17 cellular contexts compared by ENCODE assay signal in the genomic region with DNA sequence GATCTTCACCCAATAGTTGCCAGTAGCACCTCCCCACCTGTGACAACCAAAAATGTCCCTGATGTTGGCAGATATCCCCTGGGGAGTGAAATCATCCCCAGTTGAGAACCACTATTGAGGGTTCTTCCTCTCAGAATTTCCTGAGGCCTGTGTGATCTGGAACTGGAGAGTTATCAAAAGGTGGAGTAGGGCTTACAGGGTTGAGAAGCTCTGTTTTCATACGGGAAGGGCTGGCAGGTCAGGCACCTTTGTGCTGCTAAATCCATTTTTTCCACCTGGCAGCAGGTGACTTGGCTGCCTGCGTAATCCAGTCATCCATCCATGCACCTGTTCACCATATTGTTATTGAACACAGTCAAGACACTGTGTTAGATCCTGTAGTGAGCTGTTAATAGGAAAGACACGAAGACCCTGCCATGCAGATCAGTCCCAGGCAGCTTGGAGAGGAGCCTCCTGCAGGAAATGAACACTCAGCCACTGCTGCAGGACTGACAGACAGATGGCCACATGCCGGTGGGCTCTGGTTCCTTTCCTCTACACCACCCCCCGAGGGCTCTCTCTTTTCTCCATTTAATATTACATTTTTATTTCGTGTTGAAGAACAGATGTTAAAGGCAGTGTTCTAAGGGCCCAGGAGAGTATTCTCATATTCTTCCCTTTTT. TPM values are rescaled to one million over a fixed set of nuclear protein-coding genes. Genes with fewer than 3 reads are reported as not detected.
DNase-seq lines count a peak whose midpoint lies in the region; ATAC-seq and TF ChIP-seq lines count a peak whose summit lies in the region.
"Had no signal": no experiment of that assay in that cellular context is flagged by ENCODE, and none has a peak within 500 bp of the region (broad histone marks: within the 10 kb centered on the region; RNA-seq: fewer than 3 reads in every experiment).

No MANE protein-coding gene starts in this region.

- H3K4me3 ChIP-seq in lower lobe of right lung: no peak overlapping the region
- H3K4me3 ChIP-seq in upper lobe of right lung: no peak overlapping the region

- TF ChIP-seq CTCF in natural killer cell (IDR thresholded peaks at IDR 0.05): no peak
- no peak for TF ChIP-seq CTCF in activated B cell treated with CpG ODN at 0.5 μM for 24 hours (IDR thresholded peaks at IDR 0.05)
- TF ChIP-seq CTCF in lower lobe of right lung (IDR thresholded peaks at IDR 0.05): no peak
- TF ChIP-seq CTCF in upper lobe of right lung (IDR thresholded peaks at IDR 0.05): no peak

- peak; percentile 49 for DNase-seq in natural killer cell treated with Interleukin-12 subunit alpha and Interleukin-12 subunit beta and Interleukin-15 and Interleukin-18, amount 100 ng/mL, for 72 hours (ENCODE audit: low spot score)
- DNase-seq in natural killer cell: no peak
- no peak for DNase-seq in activated B cell treated with CpG ODN at 0.5 μM for 24 hours
- DNase-seq in lower lobe of right lung: no peak
- no peak for DNase-seq in upper lobe of right lung
- no peak for DNase-seq in G401 (ENCODE audit: low spot score)
- no peak for DNase-seq in Ammon's horn (ENCODE audit: low spot score)
- no peak for DNase-seq in central memory CD4-positive, alpha-beta T cell
- DNase-seq: activated CD4-positive, alpha-beta T cell treated with anti-CD3 and anti-CD28 coated beads for 4 hours; activated T-cell treated with anti-CD3 and anti-CD28 coated beads, Interleukin-2, amount 50 U/mL, for 4 hours; foreskin melanocyte; KG1; NCI-H1417 treated with DMSO at 0.1 percent for 48 hours; SIG-M5; stimulated activated CD4-positive, alpha-beta T cell treated with anti-CD3 and anti-CD28 coated beads, Interleukin-4, amount 100 ng/mL, for 4 hours had no signal

- H3K36me3 ChIP-seq in lower lobe of right lung: no peaks in the 10 kb centered on the region
- H3K36me3 ChIP-seq in upper lobe of right lung: no peaks in the 10 kb centered on the region

- no peak for ATAC-seq in natural killer cell treated with Interleukin-12 subunit alpha and Interleukin-12 subunit beta and Interleukin-15 and Interleukin-18, amount 100 ng/mL, for 72 hours
- ATAC-seq in natural killer cell (no peak), activated B cell treated with CpG ODN at 0.5 μM for 24 hours (ENCODE audit: low read depth) (peak; percentile 6), lower lobe of right lung (no peak), upper lobe of right lung (no peak)
- ATAC-seq: activated T-cell treated with anti-CD3 and anti-CD28 coated beads, Interleukin-2, amount 50 U/mL, for 4 hours had no signal

- peaks cover 30 to 36% of the 10 kb centered on the region in 2 donors for H3K4me1 Mint-ChIP-seq in natural killer cell treated with Interleukin-12 subunit alpha and Interleukin-12 subunit beta and Interleukin-15 and Interleukin-18, amount 100 ng/mL, for 72 hours (ENCODE audit: low read depth in 2 of 2)
- H3K4me1 Mint-ChIP-seq in natural killer cell: peaks cover 48 to 49% of the 10 kb centered on the region in 2 donors
- H3K4me1 Mint-ChIP-seq in activated B cell treated with CpG ODN at 0.5 μM for 24 hours: peaks cover 13% of the 10 kb centered on the region

- H3K4me1 ChIP-seq in lower lobe of right lung (peaks cover 60% of the 10 kb centered on the region), upper lobe of right lung (peaks cover 55% of the 10 kb centered on the region)

- no peaks in the 10 kb centered on the region for H3K9me3 ChIP-seq in lower lobe of right lung
- H3K9me3 ChIP-seq in upper lobe of right lung: no peaks in the 10 kb centered on the region

- POLR2A ChIA-PET in activated B cell treated with CpG ODN at 0.5 μM for 24 hours (lab: Charles Lee): interaction anchor here (0.8 to 3.3 kb wide), 13 partner anchors 8 to 95 kb away, joined by 3 to 39 read pairs (median 5); partner anchors contain the start of gene IRF4

- no peaks in the 10 kb centered on the region for H3K27me3 ChIP-seq in lower lobe of right lung (ENCODE audit: low read depth)
- no peaks in the 10 kb centered on the region for H3K27me3 ChIP-seq in upper lobe of right lung

- peak overlapping the region; percentile 54 for H3K4me3 Mint-ChIP-seq in natural killer cell treated with Interleukin-12 subunit alpha and Interleukin-12 subunit beta and Interleukin-15 and Interleukin-18, amount 100 ng/mL, for 72 hours
- no peak overlapping the region for H3K4me3 Mint-ChIP-seq in natural killer cell
- no peak overlapping the region for H3K4me3 Mint-ChIP-seq in activated B cell treated with CpG ODN at 0.5 μM for 24 hours
- H3K4me3 Mint-ChIP-seq: activated T-cell treated with anti-CD3 and anti-CD28 coated beads, Interleukin-2, amount 50 U/mL, for 4 hours; mesothelial cell of epicardium had no signal

- intact Hi-C loops in natural killer cell (cut with micrococcal nuclease): no loop called here
- intact Hi-C loops in activated B cell treated with CpG ODN at 0.5 μM for 24 hours (cut with micrococcal nuclease): loop anchor here (1.0 to 2.0 kb wide), 2 partner anchors 9 to 15 kb away; no protein-coding TSS in a partner anchor
- intact Hi-C loops in lower lobe of right lung (cut with DNase I): no loop called here
- intact Hi-C loops in upper lobe of right lung (cut with DNase I): no loop called here

- CTCF ChIA-PET in activated B cell treated with CpG ODN at 0.5 μM for 24 hours (lab: Charles Lee): interaction anchor here (1.3 to 2.0 kb wide), 4 partner anchors 15 to 94 kb away, joined by 3 to 8 read pairs (median 6); partner anchors contain the start of gene IRF4

- H3K9me3 Mint-ChIP-seq in natural killer cell treated with Interleukin-12 subunit alpha and Interleukin-12 subunit beta and Interleukin-15 and Interleukin-18, amount 100 ng/mL, for 72 hours: no peaks in the 10 kb centered on the region
- H3K9me3 Mint-ChIP-seq in natural killer cell (no peaks in the 10 kb centered on the region), activated B cell treated with CpG ODN at 0.5 μM for 24 hours (no peaks in the 10 kb centered on the region)
- H3K9me3 Mint-ChIP-seq: activated T-cell treated with anti-CD3 and anti-CD28 coated beads, Interleukin-2, amount 50 U/mL, for 4 hours; T-helper 2 cell treated with Interferon-gamma antibody and Interleukin-4, amounts not matched to agents 5 μg/mL and 100 μg/mL, for 36 hours had no signal

- H3K27ac ChIP-seq in lower lobe of right lung (peak overlapping the region; percentile 7), upper lobe of right lung (peak overlapping the region; percentile 1)

- in situ Hi-C loops in G401 (cut with HindIII; ENCODE audit: low sequenced_read_pairs): no loop called here

- H3K36me3 Mint-ChIP-seq in natural killer cell treated with Interleukin-12 subunit alpha and Interleukin-12 subunit beta and Interleukin-15 and Interleukin-18, amount 100 ng/mL, for 72 hours: peaks cover 4% of the 10 kb centered on the region
- no peaks in the 10 kb centered on the region for H3K36me3 Mint-ChIP-seq in natural killer cell
- peaks cover 9% of the 10 kb centered on the region for H3K36me3 Mint-ChIP-seq in activated B cell treated with CpG ODN at 0.5 μM for 24 hours (ENCODE audit: low read depth)
- H3K36me3 Mint-ChIP-seq: mesothelial cell of epicardium had no signal

- no peaks in the 10 kb centered on the region for H3K27me3 Mint-ChIP-seq in natural killer cell treated with Interleukin-12 subunit alpha and Interleukin-12 subunit beta and Interleukin-15 and Interleukin-18, amount 100 ng/mL, for 72 hours
- peaks cover 0 to 2% of the 10 kb centered on the region in 2 donors for H3K27me3 Mint-ChIP-seq in natural killer cell (ENCODE audit: low read depth in 2 of 2)
- no peaks in the 10 kb centered on the region for H3K27me3 Mint-ChIP-seq in activated B cell treated with CpG ODN at 0.5 μM for 24 hours

- peak overlapping the region; percentile 40 to 73 for H3K27ac Mint-ChIP-seq in natural killer cell treated with Interleukin-12 subunit alpha and Interleukin-12 subunit beta and Interleukin-15 and Interleukin-18, amount 100 ng/mL, for 72 hours
- H3K27ac Mint-ChIP-seq in natural killer cell: peak overlapping the region in 1 of 2 donors; percentile 78
- H3K27ac Mint-ChIP-seq in activated B cell treated with CpG ODN at 0.5 μM for 24 hours: no peak overlapping the region
- H3K27ac Mint-ChIP-seq: mesothelial cell of epicardium; T-helper 2 cell treated with Interferon-gamma antibody and Interleukin-4, amounts not matched to agents 5 μg/mL and 100 μg/mL, for 36 hours had no signal

RNA-seq across cellular contexts. Expression of gene DUSP22, which starts 5.4 kb away (rescaled TPM):
- total RNA-seq in natural killer cell treated with Interleukin-12 subunit alpha and Interleukin-12 subunit beta and Interleukin-15 and Interleukin-18, amount 100 ng/mL, for 72 hours: 10 to 100 TPM; 45.2 to 45.3 TPM
- 10 to 100 TPM; 50.4 to 61.5 (median 56.6) TPM for total RNA-seq in natural killer cell
- total RNA-seq in activated B cell treated with CpG ODN at 0.5 μM for 24 hours: 137 and 153 TPM in 2 replicates
- total RNA-seq in lower lobe of right lung: 66.4 TPM
- total RNA-seq in upper lobe of right lung: 61.2 TPM
- total RNA-seq in G401 (2014; rRNA removed; shearing (Covaris generic)): 16.6 and 16.9 TPM in 2 replicates
